In genomic region chr20:6632187-6632586, GRCh38 we compare ENCODE assay signal across 9 cellular contexts.
DNase-seq lines count a peak whose midpoint lies in the region; ATAC-seq and TF ChIP-seq lines count a peak whose summit lies in the region.
"Had no signal": no experiment of that assay in that cellular context is flagged by ENCODE, and none has a peak within 500 bp of the region (broad histone marks: within the 10 kb centered on the region; RNA-seq: fewer than 3 reads in every experiment).

No MANE protein-coding gene starts in this region.

- H3K4me2 ChIP-seq in mesendoderm (ENCODE audit: low read length), result no peak overlapping the region
- no peak overlapping the region for H3K4me2 ChIP-seq in GM23338

- H3K9me3 Mint-ChIP-seq in GM23338, result no peaks in the 10 kb centered on the region

- WGBS in mesendoderm (ENCODE audit: extremely low coverage, insufficient coverage, low lambda C conversion rate), result no CpG with 5 or more reads among the region's 4 CpGs

- H3K36me3 ChIP-seq in mesendoderm (ENCODE audit: control insufficient read depth, insufficient read depth, low read length) (no peaks in the 10 kb centered on the region), GM23338 (ENCODE audit: insufficient read depth) (no peaks in the 10 kb centered on the region)

- no peak overlapping the region for H3K4me3 Mint-ChIP-seq in GM23338

- peaks cover 1% of the 10 kb centered on the region for H3K27me3 Mint-ChIP-seq in GM23338 (ENCODE audit: insufficient read depth, low read depth, poor library complexity)

- H3K27ac ChIP-seq in mesendoderm (ENCODE audit: low read depth, low read length) (no peak overlapping the region), GM23338 (ENCODE audit: low read depth) (no peak overlapping the region)
- H3K27ac ChIP-seq: epithelial cell of prostate had no signal

- no peak overlapping the region for H3K56ac ChIP-seq in mesendoderm (ENCODE audit: low read length)

- H2AFZ ChIP-seq in GM23338, result no peak overlapping the region

- no peak overlapping the region for H2AK5ac ChIP-seq in mesendoderm (ENCODE audit: low read length)

- no peak overlapping the region for H3K27ac Mint-ChIP-seq in GM23338

- H3K4me1 ChIP-seq in mesendoderm (ENCODE audit: control insufficient read depth, low read depth, low read length) (peaks cover 5% of the 10 kb centered on the region), GM23338 (ENCODE audit: insufficient read depth) (peaks cover 5% of the 10 kb centered on the region; the same call in 1 of the 2 replicates)

- H2BK120ac ChIP-seq in mesendoderm (ENCODE audit: low read depth, low read length), result no peak overlapping the region

- no peak overlapping the region for H4K8ac ChIP-seq in mesendoderm (ENCODE audit: low read depth, low read length)

- H3K9me2 ChIP-seq in GM23338 (ENCODE audit: insufficient read depth), result peaks cover 13% of the 10 kb centered on the region; the same call in 1 of the 2 replicates

- H3K9ac ChIP-seq in mesendoderm (ENCODE audit: low read length), result no peak overlapping the region

- peak; percentile 57 for ATAC-seq in GM18868 (IDR thresholded peaks at IDR 0.05; ENCODE audit: unreplicated experiment)
- ATAC-seq in HG02981 (IDR thresholded peaks at IDR 0.05; ENCODE audit: unreplicated experiment), result no peak
- ATAC-seq in GM23338, result no peak

- H4K20me1 ChIP-seq in GM23338 (replicated peaks; ENCODE audit: insufficient read depth), result no peaks in the 10 kb centered on the region

- no peak overlapping the region for H2BK5ac ChIP-seq in mesendoderm (ENCODE audit: low read length)

- no peak overlapping the region for H3K4ac ChIP-seq in mesendoderm (ENCODE audit: low read depth, low read length)

- H3K18ac ChIP-seq in mesendoderm (ENCODE audit: low read length), result no peak overlapping the region

- peak; percentile 46 for DNase-seq in NCI-H2171 (lab: John Stamatoyannopoulos, UW)
- DNase-seq in cerebellum (ENCODE audit: low spot score), result peak; percentile 10
- peak; percentile 6 for DNase-seq in mesendoderm
- no peak for DNase-seq in GM23338 (ENCODE audit: low spot score)
- DNase-seq in activated naive CD4-positive, alpha-beta T cell treated with anti-CD3 and anti-CD28 coated beads, Interleukin-2, amount 50 U/mL, for 16 hours, result no peak
- DNase-seq: NCI-H1092 treated with DMSO at 0.1 percent for 48 hours had no signal

- H3K79me2 ChIP-seq in mesendoderm (ENCODE audit: control insufficient read depth, insufficient read depth, low read length) (no peaks in the 10 kb centered on the region), GM23338 (replicated peaks; ENCODE audit: insufficient read depth) (no peaks in the 10 kb centered on the region)

- H3K4me1 Mint-ChIP-seq in GM23338, result peaks cover 10% of the 10 kb centered on the region; the same call in 2 of the 3 replicates

- H3K79me1 ChIP-seq in mesendoderm (ENCODE audit: low read length), result no peaks in the 10 kb centered on the region

- H3F3A ChIP-seq in GM23338 (replicated peaks; ENCODE audit: low read depth), result no peaks in the 10 kb centered on the region

- no peak overlapping the region for H4K5ac ChIP-seq in mesendoderm (ENCODE audit: low read length)

- H3K4me3 ChIP-seq in mesendoderm (ENCODE audit: low read length) (no peak overlapping the region), GM23338 (no peak overlapping the region)

- no peaks in the 10 kb centered on the region for H3K36me3 Mint-ChIP-seq in GM23338 (ENCODE audit: low read depth)

- peak overlapping the region; percentile 46 for H2BK15ac ChIP-seq in mesendoderm (replicated peaks; ENCODE audit: low read depth)

- TF ChIP-seq CTCF in GM23338 (conservative IDR thresholded peaks at IDR 0.05; ENCODE audit: low read depth in 2 of 2), result no peak

- H3K23ac ChIP-seq in mesendoderm (ENCODE audit: low read length), result no peak overlapping the region

- H3K27me3 ChIP-seq in mesendoderm (ENCODE audit: insufficient read depth, low read length, poor library complexity) (no peaks in the 10 kb centered on the region), GM23338 (ENCODE audit: insufficient read depth) (no peaks in the 10 kb centered on the region)

TF ChIP-seq in GM23338, 12 proteins besides CTCF, POLR2A, EP300 and RAD21:
- no peak for TF ChIP-seq STAT1 (IDR thresholded peaks at IDR 0.05; ENCODE audit: unreplicated experiment)

Comparison
In these comparisons a context has a peak if more than half of its experiments do, and no peak if none do; other contexts are left out.
1. DNase-seq: peak in NCI-H2171 (single experiment), cerebellum (single experiment) and mesendoderm (single experiment); none in GM23338 (single experiment) and activated naive CD4-positive, alpha-beta T cell treated with anti-CD3 and anti-CD28 coated beads, Interleukin-2, amount 50 U/mL, for 16 hours (single experiment).